In the genomic region with DNA sequence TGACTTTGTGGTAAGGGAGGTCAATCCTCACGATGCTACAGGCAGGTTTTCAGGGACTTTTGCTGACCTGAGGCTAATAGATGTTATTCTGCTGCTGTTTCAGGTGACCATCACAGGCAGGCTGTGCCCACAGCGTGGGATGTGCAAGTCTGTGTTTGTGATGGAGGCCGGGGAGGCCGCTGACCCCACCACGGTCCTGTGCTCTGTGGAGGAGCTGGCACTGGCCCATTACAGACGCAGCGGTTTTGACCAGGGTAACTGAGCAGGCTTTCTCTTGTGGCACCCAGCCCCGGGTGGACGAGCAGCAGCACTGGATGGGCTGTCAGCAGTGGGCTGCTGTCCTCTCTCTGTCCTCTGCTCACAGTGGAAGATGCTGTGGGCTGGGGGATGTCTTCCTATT, we compare ENCODE assay signal across 34 cellular contexts.
"Had no signal": no experiment of that assay in that cellular context is flagged by ENCODE, and none has a peak within 500 bp of the region (broad histone marks: within the 10 kb centered on the region; RNA-seq: fewer than 3 reads in every experiment).

No MANE protein-coding gene starts in this region.

- H3K4me3 Mint-ChIP-seq: activated CD4-positive, alpha-beta T cell treated with anti-CD3 and anti-CD28 coated beads, Interleukin-2, amount 10 ng/mL, durations not matched to agents 24 days and 14 days; activated CD8-positive, alpha-beta T cell treated with anti-CD3 and anti-CD28 coated beads for 36 hours; activated naive CD8-positive, alpha-beta T cell treated with anti-CD3 and anti-CD28 coated beads for 36 hours; activated T-cell treated with anti-CD3 and anti-CD28 coated beads, Interleukin-2, amount 50 U/mL, for 72 hours; activated T-helper 17 cell treated with anti-CD3 and anti-CD28 coated beads, Interleukin-2, amount 50 U/mL, for 72 hours had no signal

- H3K4me1 ChIP-seq: ascending aorta, Peyer's patch had no signal

- H3K4me3 ChIP-seq: ascending aorta, cardiac muscle cell, Peyer's patch had no signal

- DNase-seq: activated CD4-positive, alpha-beta T cell treated with anti-CD3 and anti-CD28 coated beads, Interleukin-2, amount 10 ng/mL, durations not matched to agents 24 days and 14 days; activated CD4-positive, alpha-beta T cell treated with anti-CD3 and anti-CD28 coated beads, Interleukin-2, amount 50 U/mL, for 4 hours; activated CD4-positive, CD25-positive, alpha-beta regulatory T cell; activated CD8-positive, alpha-beta T cell treated with anti-CD3 and anti-CD28 coated beads for 36 hours; activated effector memory CD4-positive, alpha-beta T cell treated with anti-CD3 and anti-CD28 coated beads, Interleukin-2, amount 50 U/mL, for 16 hours; activated naive CD4-positive, alpha-beta T cell; activated naive CD4-positive, alpha-beta T cell treated with anti-CD3 and anti-CD28 coated beads, Interleukin-2, amount 50 U/mL, for 16 hours; activated naive CD8-positive, alpha-beta T cell treated with anti-CD3 and anti-CD28 coated beads for 36 hours; activated T-cell treated with anti-CD3 and anti-CD28 coated beads, Interleukin-2, amount 50 U/mL, for 1 hour; activated T-cell treated with anti-CD3 and anti-CD28 coated beads, Interleukin-2, amount 50 U/mL, for 72 hours; amniotic stem cell; Karpas-422; KBM-7; NCI-H1048; NCI-H1105 treated with DMSO at 0.1 percent for 48 hours; NCI-H1436; NCI-H1694; NCI-H1930; NCI-H2081 treated with DMSO at 0.1 percent for 48 hours; NCI-H226; NCI-H446 treated with DMSO at 0.1 percent for 48 hours; NCI-H524 treated with DMSO at 0.1 percent for 48 hours; PC-3; Peyer's patch; SIG-M5; T-helper 1 cell; T1000; WERI-Rb-1 had no signal

- H3K27ac ChIP-seq: ascending aorta, cardiac muscle cell, Peyer's patch, RWPE1, WERI-Rb-1 had no signal

- H3K27me3 ChIP-seq: ascending aorta, cardiac muscle cell, Peyer's patch had no signal

- H3K27ac Mint-ChIP-seq: activated CD4-positive, alpha-beta T cell treated with anti-CD3 and anti-CD28 coated beads, Interleukin-2, amount 10 ng/mL, durations not matched to agents 24 days and 14 days; activated CD8-positive, alpha-beta T cell treated with anti-CD3 and anti-CD28 coated beads for 36 hours; activated naive CD8-positive, alpha-beta T cell treated with anti-CD3 and anti-CD28 coated beads for 36 hours had no signal

- H3K9me3 ChIP-seq: ascending aorta, Peyer's patch had no signal

- H3K4me1 Mint-ChIP-seq: activated CD4-positive, alpha-beta T cell treated with anti-CD3 and anti-CD28 coated beads, Interleukin-2, amount 10 ng/mL, durations not matched to agents 24 days and 14 days; activated naive CD8-positive, alpha-beta T cell treated with anti-CD3 and anti-CD28 coated beads for 36 hours; activated T-helper 17 cell treated with anti-CD3 and anti-CD28 coated beads, Interleukin-2, amount 50 U/mL, for 72 hours had no signal

- ATAC-seq: activated CD8-positive, alpha-beta T cell treated with anti-CD3 and anti-CD28 coated beads for 36 hours; activated T-cell treated with anti-CD3 and anti-CD28 coated beads, Interleukin-2, amount 50 U/mL, for 72 hours; activated T-helper 17 cell treated with anti-CD3 and anti-CD28 coated beads, Interleukin-2, amount 50 U/mL, for 72 hours; PC-3; Right ventricle myocardium inferior; SK-N-SH treated with all-trans-retinoic acid at 6 μM for 48 hours had no signal

- H3K27me3 Mint-ChIP-seq: activated CD4-positive, alpha-beta T cell treated with anti-CD3 and anti-CD28 coated beads, Interleukin-2, amount 10 ng/mL, durations not matched to agents 24 days and 14 days; activated CD8-positive, alpha-beta T cell treated with anti-CD3 and anti-CD28 coated beads for 36 hours; activated naive CD8-positive, alpha-beta T cell treated with anti-CD3 and anti-CD28 coated beads for 36 hours; activated T-helper 17 cell treated with anti-CD3 and anti-CD28 coated beads, Interleukin-2, amount 50 U/mL, for 72 hours had no signal
